Comparison of ENCODE assay signal across 24 cellular contexts in genomic region chr10:121468726-121469125, GRCh38.
"Had no signal": no experiment of that assay in that cellular context is flagged by ENCODE, and none has a peak within 500 bp of the region (broad histone marks: within the 10 kb centered on the region; RNA-seq: fewer than 3 reads in every experiment).

No MANE protein-coding gene starts in this region.

- H3K4me1 ChIP-seq: lower lobe of right lung, parathyroid adenoma, psoas muscle, right atrium auricular region, suprapubic skin, upper lobe of right lung had no signal

- H3K9me3 ChIP-seq: lower lobe of right lung, neutrophil, psoas muscle, right atrium auricular region, suprapubic skin, thoracic aorta, tibial artery, upper lobe of right lung had no signal

- H3K9ac ChIP-seq: parathyroid adenoma had no signal

- H3K36me3 ChIP-seq: lower lobe of right lung, neutrophil, right atrium auricular region, suprapubic skin, thoracic aorta, tibial artery, upper lobe of right lung had no signal

- DNase-seq: hypothalamus; islet precursor cell; lower lobe of right lung; mammary epithelial cell; mesenchymal stem cell; naive thymus-derived CD8-positive, alpha-beta T cell; occipital lobe; psoas muscle; stimulated activated CD4-positive, alpha-beta T cell treated with anti-CD3 and anti-CD28 coated beads, Interleukin-12 subunit alpha, Interleukin-12 subunit beta, amount 100 ng/mL, for 4 hours; stimulated activated CD4-positive, alpha-beta T cell treated with anti-CD3 and anti-CD28 coated beads, Interleukin-15, amount 100 ng/mL, for 24 hours; stimulated activated CD4-positive, alpha-beta T cell treated with anti-CD3 and anti-CD28 coated beads, Interleukin-4, amount 100 ng/mL, for 24 hours; stimulated activated naive CD4-positive, alpha-beta T cell; tibial artery; trophoblast cell; upper lobe of right lung had no signal

- H3K4me3 ChIP-seq: lower lobe of right lung, psoas muscle, right atrium auricular region, skin epidermis, suprapubic skin, thoracic aorta, tibial artery, upper lobe of right lung had no signal

- ATAC-seq: left lobe of liver; lower lobe of right lung; naive thymus-derived CD8-positive, alpha-beta T cell; psoas muscle; sciatic nerve; stimulated activated effector memory CD8-positive, alpha-beta T cell treated with anti-CD3 and anti-CD28 coated beads, Interleukin-12 subunit alpha, Interleukin-12 subunit beta, amount 100 ng/mL, for 72 hours; upper lobe of right lung had no signal

- H3K79me2 ChIP-seq: parathyroid adenoma had no signal

- H2AFZ ChIP-seq: parathyroid adenoma had no signal

- H3K27me3 ChIP-seq: neutrophil, right atrium auricular region, suprapubic skin, tibial artery, upper lobe of right lung had no signal

- H3K27ac ChIP-seq: lower lobe of right lung, neutrophil, parathyroid adenoma, psoas muscle, right atrium auricular region, skin epidermis, suprapubic skin, thoracic aorta, upper lobe of right lung had no signal
